ENCODE assay signal across 19 cellular contexts in genomic region chr4:185721949-185722316, GRCh38.
DNase-seq lines count a peak whose midpoint lies in the region; ATAC-seq and TF ChIP-seq lines count a peak whose summit lies in the region.
"Had no signal": no experiment of that assay in that cellular context is flagged by ENCODE, and none has a peak within 500 bp of the region (broad histone marks: within the 10 kb centered on the region; RNA-seq: fewer than 3 reads in every experiment).

No MANE protein-coding gene starts in this region.

- H4K20me1 ChIP-seq in PC-3 (ENCODE audit: low read length) (no peaks in the 10 kb centered on the region), osteoblast (ENCODE audit: insufficient read depth, low read length) (no peaks in the 10 kb centered on the region)

- ATAC-seq in PC-3 (peak; percentile 66), GM19452 (IDR thresholded peaks at IDR 0.05; ENCODE audit: unreplicated experiment) (no peak)
- ATAC-seq: activated CD4-positive, alpha-beta T cell treated with anti-CD3 and anti-CD28 coated beads for 36 hours; activated T-cell treated with anti-CD3 and anti-CD28 coated beads, Interleukin-2, amount 50 U/mL, for 4 hours; Panc1; stimulated activated effector memory CD8-positive, alpha-beta T cell treated with anti-CD3 and anti-CD28 coated beads, Interleukin-12 subunit alpha, Interleukin-12 subunit beta, amount 100 ng/mL, for 72 hours had no signal

- CTCF ChIA-PET in PC-3 (lab: Charles Lee) = no interaction called here

- no peaks in the 10 kb centered on the region for H3K9me2 ChIP-seq in PC-3 (replicated peaks; ENCODE audit: low read length)

- H3K27ac ChIP-seq in PC-3 (ENCODE audit: low read length) = no peak overlapping the region
- H3K27ac ChIP-seq in osteoblast (ENCODE audit: low read depth, low read length) = peak overlapping the region; percentile 11
- H3K27ac ChIP-seq: parathyroid adenoma had no signal

- BruUV-seq in PC-3 (replicated peaks; lab: Mats Ljungman, UMichigan) = no TSS peak

- H3K9me3 ChIP-seq in PC-3 (ENCODE audit: low read length) = no peaks in the 10 kb centered on the region
- no peaks in the 10 kb centered on the region for H3K9me3 ChIP-seq in osteoblast (ENCODE audit: low read depth, low read length)
- H3K9me3 ChIP-seq: BE2C had no signal

- H3K27me3 ChIP-seq in PC-3 (ENCODE audit: low read length) (no peaks in the 10 kb centered on the region), osteoblast (ENCODE audit: insufficient read depth, low read length) (no peaks in the 10 kb centered on the region)
- H3K27me3 ChIP-seq: BE2C had no signal

- intact Hi-C loops in PC-3 (cut with micrococcal nuclease) = no loop called here

- H3K9ac ChIP-seq in PC-3 (ENCODE audit: low read length) = no peak overlapping the region
- H3K9ac ChIP-seq: parathyroid adenoma had no signal

- H3K4me3 ChIP-seq in AG10803 (ENCODE audit: low read length) (no peak overlapping the region), PC-3 (ENCODE audit: low read length) (no peak overlapping the region), osteoblast (ENCODE audit: insufficient read depth, low read length) (no peak overlapping the region)

- no peaks in the 10 kb centered on the region for H3F3A ChIP-seq in PC-3 (ENCODE audit: low read length, unreplicated experiment)

- DNase-seq in AG10803 (ENCODE audit: low read depth) (peak; percentile 20), PC-3 (peak; percentile 7), fibroblast of gingiva (ENCODE audit: low read depth) (peak; percentile 75), osteoblast (ENCODE audit: insufficient read length, low spot score, missing footprints) (no peak), cerebellar nuclear complex (lab: John Stamatoyannopoulos, UW) (no peak), HT-29 (ENCODE audit: low spot score) (no peak)
- no peak for DNase-seq in activated CD4-positive, alpha-beta T cell treated with anti-CD3 and anti-CD28 coated beads, Interleukin-2, amount 50 U/mL, for 1 hour
- DNase-seq: activated CD4-positive, alpha-beta T cell treated with anti-CD3 and anti-CD28 coated beads for 36 hours; activated T-cell treated with anti-CD3 and anti-CD28 coated beads, Interleukin-2, amount 50 U/mL, for 4 hours; BE2C; HCEC 1CT; mesendoderm; MM.1S; NCI-H446; stimulated activated CD4-positive, alpha-beta T cell treated with anti-CD3 and anti-CD28 coated beads, Interleukin-4, amount 100 ng/mL, for 1 hour had no signal

- H2AFZ ChIP-seq in PC-3 (ENCODE audit: low read length) (no peak overlapping the region), osteoblast (ENCODE audit: low read length) (peak overlapping the region; percentile 49)
- H2AFZ ChIP-seq: parathyroid adenoma had no signal

- H3K4me1 ChIP-seq in PC-3 (ENCODE audit: insufficient read depth, low read length) (peaks cover 9% of the 10 kb centered on the region; the same call in 1 of the 2 replicates), osteoblast (ENCODE audit: insufficient read depth, low read length) (peaks cover 6% of the 10 kb centered on the region)
- H3K4me1 ChIP-seq: parathyroid adenoma had no signal

- H3K36me3 ChIP-seq in PC-3 (ENCODE audit: low read depth, low read length) (no peaks in the 10 kb centered on the region), osteoblast (ENCODE audit: insufficient read depth, low read length) (no peaks in the 10 kb centered on the region)
- H3K36me3 ChIP-seq: BE2C had no signal

- H3K4me2 ChIP-seq in PC-3 (ENCODE audit: low read length) (no peak overlapping the region), osteoblast (ENCODE audit: insufficient read depth, low read length) (peak overlapping the region; percentile 23)

- POLR2A ChIA-PET in PC-3 (lab: Charles Lee; ENCODE audit: unreplicated experiment) = no interaction called here

- H3K79me2 ChIP-seq in PC-3 (ENCODE audit: low read length) (no peaks in the 10 kb centered on the region), osteoblast (ENCODE audit: insufficient read depth, low read length) (no peaks in the 10 kb centered on the region)
- H3K79me2 ChIP-seq: parathyroid adenoma had no signal

- no peak for TF ChIP-seq CTCF in AG10803 (conservative IDR thresholded peaks at IDR 0.05; ENCODE audit: low read length)
- TF ChIP-seq CTCF in PC-3 (conservative IDR thresholded peaks at IDR 0.05; ENCODE audit: low read depth, low read length) = no peak
- no peak for TF ChIP-seq CTCF in osteoblast (IDR thresholded peaks at IDR 0.05; ENCODE audit: extremely low read depth, low read depth, low read length)

Comparison
In these comparisons a context has a peak if more than half of its experiments do, and no peak if none do; other contexts are left out.
1. DNase-seq: peak in AG10803 (single experiment), PC-3 (single experiment) and fibroblast of gingiva (single experiment); none in osteoblast (single experiment), cerebellar nuclear complex (0 of 2), activated CD4-positive, alpha-beta T cell treated with anti-CD3 and anti-CD28 coated beads, Interleukin-2, amount 50 U/mL, for 1 hour (single experiment) and HT-29 (single experiment).